In genomic region chr5:151309821-151310220, GRCh38 we compare ENCODE assay signal across 11 cellular contexts. TPM values are rescaled to one million over a fixed set of nuclear protein-coding genes. Genes with fewer than 3 reads are reported as not detected.
"Had no signal": no experiment of that assay in that cellular context is flagged by ENCODE, and none has a peak within 500 bp of the region (broad histone marks: within the 10 kb centered on the region; RNA-seq: fewer than 3 reads in every experiment).

No MANE protein-coding gene starts in this region.

RNA-seq across cellular contexts. Expression of gene SLC36A3, which starts 6.3 kb away (rescaled TPM):
- total RNA-seq: OCI-LY7, PC-3, PC-9, Peyer's patch, Right ventricle myocardium inferior, Right ventricle myocardium superior, RPMI7951, SJCRH30, SJSA1, SK-MEL-5 had no signal
- polyA plus RNA-seq: SK-N-SH had no signal

RNA-seq across cellular contexts. Expression of gene SLC36A2, which starts 37.5 kb away (rescaled TPM):
- total RNA-seq: OCI-LY7, PC-3, PC-9, Peyer's patch, RPMI7951, SJCRH30, SJSA1, SK-MEL-5 had no signal
- polyA plus RNA-seq: SK-N-SH had no signal
